Comparison of ENCODE assay signal across 8 cellular contexts in genomic region chr17:4709794-4710692, GRCh38. TPM values are rescaled to one million over a fixed set of nuclear protein-coding genes. Genes with fewer than 3 reads are reported as not detected.
DNase-seq lines count a peak whose midpoint lies in the region; ATAC-seq and TF ChIP-seq lines count a peak whose summit lies in the region.

ARRB2 (plus strand) TSS chr17:4710632; CDS start chr17:4710722, 90 bp downstream.

- peaks cover 52% of the 10 kb centered on the region for H3K4me1 Mint-ChIP-seq in activated naive CD4-positive, alpha-beta T cell treated with anti-CD3 and anti-CD28 coated beads, Interleukin-2, amount 50 U/mL, for 24 hours

- H3K36me3 ChIP-seq in SK-N-SH (replicated peaks in 1 of 2; ENCODE audit: control insufficient read depth in 1 of 2, insufficient read depth in 2 of 2, low read length in 1 of 2), result no peaks in the 10 kb centered on the region
- no peaks in the 10 kb centered on the region for H3K36me3 ChIP-seq in testis (ENCODE audit: low read depth, missing control alignments)

- POLR2A ChIA-PET in GM10248 (lab: Yijun Ruan, JAX), result no interaction called here
- POLR2A ChIA-PET in SK-N-SH (lab: Yijun Ruan, JAX), result interaction anchor here (0.5 to 1.0 kb wide), 2 partner anchors 10 to 176 kb away, joined by 3 read pairs; no protein-coding TSS in a partner anchor

- H3K9me2 ChIP-seq in SK-N-SH, result no peaks in the 10 kb centered on the region

- WGBS in SK-N-SH (ENCODE audit: low lambda C conversion rate), result under 1% methylated on average over 45 of the region's 67 CpGs
- WGBS in testis, 2 donors, result 0% methylated on average over 30 to 66 of the region's 67 CpGs

- peaks cover 10% of the 10 kb centered on the region for H3F3A ChIP-seq in SK-N-SH (replicated peaks; ENCODE audit: insufficient read depth)

- H3K4me3 ChIP-seq in SK-N-SH (ENCODE audit: low read depth in 2 of 2, low read length in 1 of 2) (peak within 1 kb of the TSS; percentile 60 to 69), testis (peak within 1 kb of the TSS; percentile 64 to 65)

- peaks cover 3% of the 10 kb centered on the region for H3K36me3 Mint-ChIP-seq in activated naive CD4-positive, alpha-beta T cell treated with anti-CD3 and anti-CD28 coated beads, Interleukin-2, amount 50 U/mL, for 24 hours

- peaks cover 5% of the 10 kb centered on the region; the same call in 1 of the 2 replicates for H3K79me2 ChIP-seq in SK-N-SH (ENCODE audit: insufficient read depth)

- CTCF ChIA-PET in GM10248 (lab: Yijun Ruan, JAX) (interaction anchor here (0.8 to 2.0 kb wide), 21 partner anchors 9 to 270 kb away, joined by 3 to 9 read pairs (median 4); partner anchors contain the start of genes GLTPD2 and SPAG7), SK-N-SH (lab: Yijun Ruan, JAX) (interaction anchor here (0.6 to 3.8 kb wide), 15 partner anchors 8 to 193 kb away, joined by 3 to 20 read pairs (median 4); partner anchors contain the start of genes CHRNE, GLTPD2 and VMO1)

- TF ChIP-seq EP300 in SK-N-SH (IDR thresholded peaks at IDR 0.05; ENCODE audit: borderline replicate concordance in 1 of 2, low read depth in 1 of 2, low read length in 1 of 2), result no peak

- H3K9me3 Mint-ChIP-seq in activated naive CD4-positive, alpha-beta T cell treated with anti-CD3 and anti-CD28 coated beads, Interleukin-2, amount 50 U/mL, for 24 hours, result no peaks in the 10 kb centered on the region

- ATAC-seq in HG02571 (IDR thresholded peaks at IDR 0.05; ENCODE audit: unreplicated experiment) (peak; percentile 84), omental fat pad (ENCODE audit: low FRiP score) (peak; percentile 92)

- peak; percentile 63 for TF ChIP-seq RAD21 in SK-N-SH (IDR thresholded peaks at IDR 0.05; ENCODE audit: low read length)

- peak within 1 kb of the TSS; percentile 62 to 76 for H3K27ac ChIP-seq in SK-N-SH (ENCODE audit: low read depth in 2 of 2, low read length in 1 of 2)
- H3K27ac ChIP-seq in testis, result peak within 1 kb of the TSS; percentile 46 to 86

- TF ChIP-seq POLR2A in testis (IDR thresholded peaks at IDR 0.05), result no peak

- H4K20me1 ChIP-seq in SK-N-SH (ENCODE audit: insufficient read depth), result no peaks in the 10 kb centered on the region

- H3K27me3 ChIP-seq in SK-N-SH (ENCODE audit: insufficient read depth) (no peaks in the 10 kb centered on the region), testis (no peaks in the 10 kb centered on the region)

- intact Hi-C loops in testis (cut with DNase I; ENCODE audit: low total_unique reads), result loop anchor here (10.0 kb wide), 1 partner anchor 185 kb away; the partner anchor contains the start of gene C17orf107

- H3K4me3 Mint-ChIP-seq in activated naive CD4-positive, alpha-beta T cell treated with anti-CD3 and anti-CD28 coated beads, Interleukin-2, amount 50 U/mL, for 24 hours, result peak within 1 kb of the TSS; percentile 83

- peak within 1 kb of the TSS; percentile 92 for H3K4me2 ChIP-seq in SK-N-SH

- DNase-seq in GM10248 (ENCODE audit: extremely low spot score) (peak; percentile 98), NCI-H1048 (lab: John Stamatoyannopoulos, UW) (peak; percentile 96), SK-N-SH (peak; percentile 99), glomerular endothelial cell (ENCODE audit: extremely low read depth, low read depth, low spot score) (peak; percentile 84), omental fat pad (ENCODE audit: low spot score) (peak; percentile 92), testis (peak; percentile 98)

- H2AFZ ChIP-seq in SK-N-SH (ENCODE audit: low read depth), result peak within 1 kb of the TSS; percentile 86

- peak within 1 kb of the TSS; percentile 95 for H3K27ac Mint-ChIP-seq in activated naive CD4-positive, alpha-beta T cell treated with anti-CD3 and anti-CD28 coated beads, Interleukin-2, amount 50 U/mL, for 24 hours

- H3K27me3 Mint-ChIP-seq in activated naive CD4-positive, alpha-beta T cell treated with anti-CD3 and anti-CD28 coated beads, Interleukin-2, amount 50 U/mL, for 24 hours, result no peaks in the 10 kb centered on the region

- TF ChIP-seq CTCF in GM10248 (IDR thresholded peaks at IDR 0.05; ENCODE audit: control extremely low read depth, extremely low read depth, low read depth, missing control alignments), result peak; percentile 53
- peak; percentile 64 for TF ChIP-seq CTCF in SK-N-SH (IDR thresholded peaks at IDR 0.05)
- TF ChIP-seq CTCF in omental fat pad (IDR thresholded peaks at IDR 0.05), result peak in 1 of 3 donors; percentile 24
- TF ChIP-seq CTCF in testis (IDR thresholded peaks at IDR 0.05), result peak; percentile 27 to 74 (median 32)

- peaks cover 0 to 20% of the 10 kb centered on the region in 2 experiments; a peak in 1 of 4 replicates for H3K4me1 ChIP-seq in SK-N-SH (ENCODE audit: control insufficient read depth in 1 of 2, insufficient read depth in 2 of 2, low read depth in 1 of 2, low read length in 1 of 2)
- H3K4me1 ChIP-seq in testis, result peaks cover 3% of the 10 kb centered on the region

- H3K9me3 ChIP-seq in SK-N-SH, result no peaks in the 10 kb centered on the region
- no peaks in the 10 kb centered on the region for H3K9me3 ChIP-seq in testis

- peak within 1 kb of the TSS; percentile 61; the same call in 1 of the 2 replicates for H3K9ac ChIP-seq in SK-N-SH

TF ChIP-seq in SK-N-SH, 30 proteins besides CTCF, POLR2A, EP300 and RAD21 (continues in another document):
- peak; percentile 84 for TF ChIP-seq NRF1 (IDR thresholded peaks at IDR 0.05; ENCODE audit: low read depth, low read length)
- 0 out of 2 replicates have a peak, but pooled peaks have one; percentile 29 for TF ChIP-seq POLR2AphosphoS5 (IDR thresholded peaks at IDR 0.05; ENCODE audit: low read depth, low read length)
- TF ChIP-seq ELF1 (IDR thresholded peaks at IDR 0.05), result no peak
- TF ChIP-seq SIN3A (IDR thresholded peaks at IDR 0.05; ENCODE audit: borderline replicate concordance, low read depth, low read length), result no peak
- peak; percentile 31; the same call in 1 of the 2 replicates for TF ChIP-seq RCOR1 (IDR thresholded peaks at IDR 0.05; ENCODE audit: low read length)
- TF ChIP-seq MXI1 (IDR thresholded peaks at IDR 0.05; ENCODE audit: low read depth, low read length), result peak; percentile 86
- no peak for TF ChIP-seq JUND (IDR thresholded peaks at IDR 0.05)
- peak; percentile 16; the same call in 1 of the 2 replicates for TF ChIP-seq IRF3 (IDR thresholded peaks at IDR 0.05; ENCODE audit: low read depth, low read length)
- no peak for TF ChIP-seq GATA2 (CRISPR knock-in tag; IDR thresholded peaks at IDR 0.05)
- TF ChIP-seq FOXJ3 (CRISPR knock-in tag; IDR thresholded peaks at IDR 0.05), result no peak
- TF ChIP-seq GABPA (IDR thresholded peaks at IDR 0.05; ENCODE audit: low read depth), result no peak
- TF ChIP-seq CHD2 (IDR thresholded peaks at IDR 0.05; ENCODE audit: low read length, partially characterized antibody), result peak; percentile 21
- peak; percentile 35; the same call in 1 of the 2 replicates for TF ChIP-seq USF1 (IDR thresholded peaks at IDR 0.05; ENCODE audit: borderline replicate concordance, low read depth)
- no peak for TF ChIP-seq FOXM1 (IDR thresholded peaks at IDR 0.05; ENCODE audit: low read depth)
- no peak for TF ChIP-seq NFIC (IDR thresholded peaks at IDR 0.05; ENCODE audit: borderline replicate concordance)
- TF ChIP-seq TEAD4 (IDR thresholded peaks at IDR 0.05; ENCODE audit: borderline replicate concordance, insufficient read depth), result 0 out of 2 replicates have a peak, but pooled peaks have one; percentile 21
- TF ChIP-seq YY1 (IDR thresholded peaks at IDR 0.05; ENCODE audit: low read depth), result no peak
- TF ChIP-seq RFX5 (IDR thresholded peaks at IDR 0.05; ENCODE audit: low read length), result no peak; the same call in 1 of the 2 replicates
- peak; percentile 67 for TF ChIP-seq MAX (IDR thresholded peaks at IDR 0.05; ENCODE audit: low read depth)
- no peak for TF ChIP-seq TCF12 (IDR thresholded peaks at IDR 0.05)
- TF ChIP-seq RXRA (IDR thresholded peaks at IDR 0.05; ENCODE audit: borderline replicate concordance, low read depth), result no peak
- peak; percentile 55 for TF ChIP-seq SMC3 (IDR thresholded peaks at IDR 0.05; ENCODE audit: low read depth, low read length)
- TF ChIP-seq PBX3 (IDR thresholded peaks at IDR 0.05), result 0 out of 2 replicates have a peak, but pooled peaks have one; percentile 7

RNA-seq across cellular contexts. Expression of gene ARRB2, which starts in this region (rescaled TPM):
- polyA plus RNA-seq in SK-N-SH (2012; rRNA removed) (17.3 and 24.6 TPM in 2 replicates), testis (ENCODE audit: insufficient read depth, low read depth, low replicate concordance) (23.0 TPM)
- polyA plus RNA-seq in SK-N-SH (2012; cell fraction: cytosol; rRNA removed), result 13.2 and 16.2 TPM in 2 replicates
- 30.4 and 40.1 TPM in 2 replicates for polyA plus RNA-seq in SK-N-SH (2012; cell fraction: nucleus; rRNA removed)
- total RNA-seq in glomerular endothelial cell (11.6 and 13.0 TPM in 2 replicates), omental fat pad (100 to 1,000 TPM in 1 of 4 donors, 10 to 100 TPM in 3; 43.4 to 111 (median 78.6) TPM), testis (10 to 100 TPM; 13.5 to 19.5 TPM)

Comparison
In these comparisons a context has a peak if more than half of its experiments do, and no peak if none do; other contexts are left out.
1. Peak in every context shown above with its lines: DNase-seq, ATAC-seq, H3K4me3 ChIP-seq and H3K27ac ChIP-seq.